In the genomic region with DNA sequence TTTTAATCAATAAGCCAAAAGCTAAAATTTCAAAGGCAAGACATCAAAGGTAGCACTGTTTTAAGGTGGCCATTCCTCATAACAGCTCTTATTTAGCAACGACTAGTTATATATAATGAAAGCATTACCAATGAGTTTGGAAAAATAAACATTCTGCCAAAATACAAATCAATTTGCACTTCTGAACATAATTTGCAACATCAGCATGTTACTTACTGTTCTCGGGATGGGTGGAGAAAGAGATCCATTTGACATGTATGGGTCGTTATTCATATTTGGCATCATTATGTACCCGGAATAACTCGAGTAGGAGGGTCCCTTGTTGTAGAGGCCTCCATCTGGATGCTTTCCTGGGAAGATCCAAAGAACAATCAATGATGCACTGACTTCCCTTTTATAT, we compare ENCODE assay signal across 21 cellular contexts. TPM values are rescaled to one million over a fixed set of nuclear protein-coding genes. Genes with fewer than 3 reads are reported as not detected.
DNase-seq lines count a peak whose midpoint lies in the region; ATAC-seq, FAIRE-seq and TF ChIP-seq lines count a peak whose summit lies in the region.
"Had no signal": no experiment of that assay in that cellular context is flagged by ENCODE, and none has a peak within 500 bp of the region (broad histone marks: within the 10 kb centered on the region; RNA-seq: fewer than 3 reads in every experiment).

No MANE protein-coding gene starts in this region.

- H3F3A ChIP-seq in OCI-LY1 (ENCODE audit: insufficient read depth, low read length): no peaks in the 10 kb centered on the region

- H3K9me2 ChIP-seq in OCI-LY1 (ENCODE audit: low read depth, low read length): no peaks in the 10 kb centered on the region

- CTCF ChIA-PET in HepG2 (lab: Yijun Ruan, JAX; ENCODE audit: low intra/inter-chr PET ratio, low total read pairs): no interaction called here

- peaks cover 41% of the 10 kb centered on the region for H3K36me3 Mint-ChIP-seq in activated naive CD8-positive, alpha-beta T cell treated with anti-CD3 and anti-CD28 coated beads, Interleukin-2, amount 10 ng/mL, durations not matched to agents 7 days and 5 days
- H3K36me3 Mint-ChIP-seq in type B pancreatic cell: peaks cover 11% of the 10 kb centered on the region

- ATAC-seq in HepG2: no peak
- no peak for ATAC-seq in right lobe of liver
- ATAC-seq in activated naive CD8-positive, alpha-beta T cell treated with anti-CD3 and anti-CD28 coated beads, Interleukin-2, amount 10 ng/mL, durations not matched to agents 7 days and 5 days (ENCODE audit: low read depth): no peak
- ATAC-seq in HG03039 (IDR thresholded peaks at IDR 0.05; ENCODE audit: unreplicated experiment): no peak
- no peak for ATAC-seq in HG03159 (IDR thresholded peaks at IDR 0.05; ENCODE audit: unreplicated experiment)

- no peak for TF ChIP-seq EP300 in HepG2 (IDR thresholded peaks at IDR 0.05; ENCODE audit: low read depth in 2 of 2, low read length in 2 of 2)
- TF ChIP-seq EP300 in HepG2 (CRISPR knock-in tag; IDR thresholded peaks at IDR 0.05; ENCODE audit: borderline replicate concordance): no peak

- DNase-seq in HepG2 (ENCODE audit: low spot score) (no peak), right lobe of liver (no peak), type B pancreatic cell (ENCODE audit: extremely low spot score, unreplicated experiment) (no peak)
- DNase-seq in activated naive CD8-positive, alpha-beta T cell treated with anti-CD3 and anti-CD28 coated beads, Interleukin-2, amount 10 ng/mL, durations not matched to agents 7 days and 5 days: no peak
- DNase-seq: activated CD4-positive, alpha-beta T cell treated with anti-CD3 and anti-CD28 coated beads, Interleukin-2, amount 50 U/mL, for 1 hour; activated effector memory CD4-positive, alpha-beta T cell treated with Interleukin-2 at 50 U/mL for 16 hours; glutamatergic neuron; KBM-7; midbrain; MV-4-11; NCI-H1930; NCI-H345; occipital lobe; Peyer's patch; thyroid gland had no signal

- H3K9ac ChIP-seq in HepG2 (ENCODE audit: insufficient read depth, low read depth, low read length) (no peak overlapping the region), OCI-LY1 (ENCODE audit: low read length) (peak overlapping the region; percentile 100)

- H4K20me1 ChIP-seq in HepG2 (ENCODE audit: insufficient read depth, low read length) (no peaks in the 10 kb centered on the region), OCI-LY1 (ENCODE audit: insufficient read depth, low read length) (no peaks in the 10 kb centered on the region)

- POLR2A ChIA-PET in HepG2 (lab: Yijun Ruan, JAX): no interaction called here
- POLR2A ChIA-PET in activated naive CD8-positive, alpha-beta T cell treated with anti-CD3 and anti-CD28 coated beads, Interleukin-2, amount 10 ng/mL, durations not matched to agents 7 days and 5 days (lab: Charles Lee): interaction anchor here (0.6 to 8.8 kb wide), 7 partner anchors 9 to 134 kb away, joined by 3 to 73 read pairs (median 4); no protein-coding TSS in a partner anchor

- WGBS in HepG2 (ENCODE audit: low lambda C conversion rate): 25% methylated on average over 5 of the region's 5 CpGs
- WGBS in right lobe of liver (ENCODE audit: insufficient coverage, low coverage, low lambda C conversion rate, missing lambda C conversion rate): 58% methylated on average over 5 of the region's 5 CpGs

- H3K4me1 Mint-ChIP-seq in activated naive CD8-positive, alpha-beta T cell treated with anti-CD3 and anti-CD28 coated beads, Interleukin-2, amount 10 ng/mL, durations not matched to agents 7 days and 5 days: peaks cover 36% of the 10 kb centered on the region
- H3K4me1 Mint-ChIP-seq in type B pancreatic cell (ENCODE audit: unreplicated experiment): peaks cover 26% of the 10 kb centered on the region

- H3K27me3 Mint-ChIP-seq in activated naive CD8-positive, alpha-beta T cell treated with anti-CD3 and anti-CD28 coated beads, Interleukin-2, amount 10 ng/mL, durations not matched to agents 7 days and 5 days: no peaks in the 10 kb centered on the region
- peaks cover 58% of the 10 kb centered on the region for H3K27me3 Mint-ChIP-seq in type B pancreatic cell

- H3K4me1 ChIP-seq in HepG2 (ENCODE audit: insufficient read depth, low read length): peaks cover 20% of the 10 kb centered on the region
- peaks cover 0 to 12% (median 0%) of the 10 kb centered on the region in 4 donors for H3K4me1 ChIP-seq in right lobe of liver
- H3K4me1 ChIP-seq in OCI-LY1 (ENCODE audit: insufficient read depth, low read length, severe bottlenecking): peaks cover 66% of the 10 kb centered on the region

- no TSS peak for BruUV-seq in HepG2 (replicated peaks; lab: Mats Ljungman, UMichigan)

- in situ Hi-C loops in HepG2 (cut with HindIII; ENCODE audit: extremely low pct_ligation_motif_present, low pct_unique_long_range_greater_than_20kb): no loop called here

- H3K36me3 ChIP-seq in HepG2 (replicated peaks in 1 of 2; ENCODE audit: control insufficient read depth in 1 of 2, insufficient read depth in 2 of 2, low read length in 2 of 2) (no peaks in the 10 kb centered on the region), right lobe of liver (no peaks in the 10 kb centered on the region), OCI-LY1 (ENCODE audit: insufficient read depth, low read length) (peaks cover 78% of the 10 kb centered on the region)
- H3K36me3 ChIP-seq: Peyer's patch, right atrium auricular region, thyroid gland had no signal

- peak overlapping the region; percentile 84 for H3K27ac Mint-ChIP-seq in activated naive CD8-positive, alpha-beta T cell treated with anti-CD3 and anti-CD28 coated beads, Interleukin-2, amount 10 ng/mL, durations not matched to agents 7 days and 5 days
- H3K27ac Mint-ChIP-seq in type B pancreatic cell: no peak overlapping the region

- TF ChIP-seq RAD21 in HepG2 (CRISPR knock-in tag; IDR thresholded peaks at IDR 0.05): no peak

- H3K27ac ChIP-seq in HepG2 (ENCODE audit: extremely low read length, insufficient read depth, low read length): no peak overlapping the region
- no peak overlapping the region for H3K27ac ChIP-seq in right lobe of liver
- H3K27ac ChIP-seq in OCI-LY1 (ENCODE audit: low read depth, low read length, poor library complexity, severe bottlenecking): peak overlapping the region; percentile 94
- H3K27ac ChIP-seq: Peyer's patch, right atrium auricular region, thyroid gland had no signal

- no peaks in the 10 kb centered on the region for H3K79me2 ChIP-seq in HepG2 (ENCODE audit: insufficient read depth, low read length)
- H3K79me2 ChIP-seq in OCI-LY1 (ENCODE audit: insufficient read depth, low read length): peaks cover 91% of the 10 kb centered on the region

- H3K4me3 Mint-ChIP-seq in activated naive CD8-positive, alpha-beta T cell treated with anti-CD3 and anti-CD28 coated beads, Interleukin-2, amount 10 ng/mL, durations not matched to agents 7 days and 5 days: peak overlapping the region; percentile 90
- H3K4me3 Mint-ChIP-seq in type B pancreatic cell: peak overlapping the region; percentile 51

- peaks cover 6 to 29% of the 10 kb centered on the region in 2 experiments; a peak in 4 of 5 replicates for H3K27me3 ChIP-seq in HepG2 (ENCODE audit: control insufficient read depth in 1 of 2, insufficient read depth in 2 of 2, low read length in 2 of 2)
- peaks cover 0 to 34% of the 10 kb centered on the region in 2 donors for H3K27me3 ChIP-seq in right lobe of liver
- no peaks in the 10 kb centered on the region for H3K27me3 ChIP-seq in OCI-LY1 (ENCODE audit: insufficient read depth, low read length)
- H3K27me3 ChIP-seq: thyroid gland had no signal

- intact Hi-C loops in HepG2 (cut with micrococcal nuclease; ENCODE audit: unreplicated experiment): no loop called here
- intact Hi-C loops in right lobe of liver (cut with DNase I): no loop called here

- H3K9me3 ChIP-seq in HepG2 (ENCODE audit: low read length): no peaks in the 10 kb centered on the region
- no peaks in the 10 kb centered on the region for H3K9me3 ChIP-seq in right lobe of liver
- H3K9me3 ChIP-seq in OCI-LY1 (ENCODE audit: low read length): no peaks in the 10 kb centered on the region
- H3K9me3 ChIP-seq: Peyer's patch, right atrium auricular region, thyroid gland had no signal

- TF ChIP-seq POLR2A in HepG2 (IDR thresholded peaks at IDR 0.05; ENCODE audit: insufficient read depth in 1 of 2, low read depth in 2 of 2, low read length in 2 of 2) (no peak), right lobe of liver (IDR thresholded peaks at IDR 0.05) (no peak)

- H2AFZ ChIP-seq in HepG2 (ENCODE audit: low read length) (no peak overlapping the region), OCI-LY1 (ENCODE audit: low read length) (no peak overlapping the region)

- no peaks in the 10 kb centered on the region for H3K9me3 Mint-ChIP-seq in activated naive CD8-positive, alpha-beta T cell treated with anti-CD3 and anti-CD28 coated beads, Interleukin-2, amount 10 ng/mL, durations not matched to agents 7 days and 5 days
- no peaks in the 10 kb centered on the region for H3K9me3 Mint-ChIP-seq in type B pancreatic cell

- FAIRE-seq in HepG2 (lab: Jason Lieb, UNC): no peak

- H3K4me2 ChIP-seq in HepG2 (ENCODE audit: low read depth, low read length) (no peak overlapping the region), OCI-LY1 (ENCODE audit: low read length) (peak overlapping the region; percentile 79)

- H3K4me3 ChIP-seq in HepG2 (replicated peaks in 1 of 3; ENCODE audit: insufficient read depth in 1 of 3, low read depth in 2 of 3, low read length in 3 of 3): no peak overlapping the region
- H3K4me3 ChIP-seq in right lobe of liver: no peak overlapping the region
- peak overlapping the region; percentile 99 for H3K4me3 ChIP-seq in OCI-LY1 (ENCODE audit: low read depth, low read length, poor library complexity, severe bottlenecking)
- H3K4me3 ChIP-seq: Peyer's patch, right atrium auricular region, SK-N-MC, thyroid gland had no signal

- TF ChIP-seq CTCF in HepG2 (CRISPR knock-in tag; IDR thresholded peaks at IDR 0.05) (no peak), right lobe of liver (IDR thresholded peaks at IDR 0.05) (no peak), OCI-LY1 (IDR thresholded peaks at IDR 0.05; ENCODE audit: low read length) (no peak), type B pancreatic cell (conservative IDR thresholded peaks at IDR 0.05) (no peak)

RNA-seq across cellular contexts. Expression of a gene that starts 5.4 kb away (rescaled TPM):
- total RNA-seq in HepG2 (2016; rRNA removed; fragmentation: Illumina TruSeq; extraction: Trizol) (0.22 and 0.35 TPM in 2 replicates), right lobe of liver (under 1 TPM in 5 of 6 experiments, not detected in 1; 0.19 to 0.66 (median 0.42) TPM), type B pancreatic cell (ENCODE audit: low replicate concordance) (14.1 and 66.1 TPM in 2 replicates)
- total RNA-seq in HepG2 (2016; cell fraction: cytosol; rRNA removed; fragmentation: Illumina TruSeq; extraction: Trizol; ENCODE audit: low read depth): 0.51 and 0.62 TPM in 2 replicates
- total RNA-seq in HepG2 (2016; cell fraction: insoluble cytoplasmic fraction; rRNA removed; fragmentation: Illumina TruSeq; extraction: Trizol): 0.12 and 0.32 TPM in 2 replicates
- 0.65 TPM in 2 replicates for total RNA-seq in HepG2 (2016; cell fraction: membrane; rRNA removed; fragmentation: Illumina TruSeq; extraction: Trizol)
- total RNA-seq in HepG2 (2016; cell fraction: nucleus; rRNA removed; fragmentation: Illumina TruSeq; extraction: Trizol): 0.50 and 0.63 TPM in 2 replicates
- polyA plus RNA-seq in HepG2 (2011; rRNA removed): 0.29 and 0.31 TPM in 2 replicates
- 0.18 and 0.52 TPM in 2 replicates for polyA plus RNA-seq in HepG2 (2011; cell fraction: cytosol; rRNA removed)
- polyA plus RNA-seq in HepG2 (2011; cell fraction: nucleus; rRNA removed): 0.24 and 0.31 TPM in 2 replicates
- 0.15 and 0.36 TPM in 2 replicates for polyA plus RNA-seq in HepG2 (2012)
- polyA plus RNA-seq in HepG2 (2016; cell fraction: cytosol; fragmentation: Illumina TruSeq; extraction: Trizol; ENCODE audit: low read depth): 0.42 and 0.57 TPM in 2 replicates
- 0.66 and 0.85 TPM in 2 replicates for polyA plus RNA-seq in HepG2 (2016; cell fraction: insoluble cytoplasmic fraction; fragmentation: Illumina TruSeq; extraction: Trizol; ENCODE audit: low read depth)
- polyA plus RNA-seq in HepG2 (2016; cell fraction: membrane; fragmentation: Illumina TruSeq; extraction: Trizol; ENCODE audit: low read depth): 0.50 and 0.81 TPM in 2 replicates
- polyA plus RNA-seq in HepG2 (2016; cell fraction: nucleus; fragmentation: Illumina TruSeq; extraction: Trizol; ENCODE audit: insufficient read depth, low read depth): 0.83 and 1.2 TPM in 2 replicates
- polyA minus RNA-seq in HepG2 (2011; rRNA and poly(A)+ RNA removed; ENCODE audit: low replicate concordance): 0.33 and 0.78 TPM in 2 replicates
- not detected in 2 replicates for polyA minus RNA-seq in HepG2 (2011; cell fraction: cytosol; rRNA and poly(A)+ RNA removed)
- polyA minus RNA-seq in HepG2 (2011; cell fraction: nucleus; rRNA and poly(A)+ RNA removed): 0.39 TPM in 1 of 2 replicates, not detected in the other
- 100 to 1,000 TPM; 281 to 309 TPM for total RNA-seq in activated naive CD8-positive, alpha-beta T cell treated with anti-CD3 and anti-CD28 coated beads, Interleukin-2, amount 10 ng/mL, durations not matched to agents 7 days and 5 days
- total RNA-seq: G401 had no signal
